ENCODE assay signal across 11 cellular contexts in genomic region chr2:128594273-128594910, GRCh38.
"Had no signal": no experiment of that assay in that cellular context is flagged by ENCODE, and none has a peak within 500 bp of the region (broad histone marks: within the 10 kb centered on the region; RNA-seq: fewer than 3 reads in every experiment).

No MANE protein-coding gene starts in this region.

- H3K4me3 Mint-ChIP-seq: activated naive CD8-positive, alpha-beta T cell treated with anti-CD3 and anti-CD28 coated beads, Interleukin-2, amount 50 U/mL, for 24 hours; immature natural killer cell had no signal

- H3K36me3 Mint-ChIP-seq: immature natural killer cell had no signal

- H3K27me3 Mint-ChIP-seq: activated naive CD8-positive, alpha-beta T cell treated with anti-CD3 and anti-CD28 coated beads, Interleukin-2, amount 50 U/mL, for 24 hours had no signal

- H3K36me3 ChIP-seq: upper lobe of right lung had no signal

- H3K4me3 ChIP-seq: upper lobe of right lung had no signal

- H3K9me3 ChIP-seq: upper lobe of right lung had no signal

- H3K4me1 ChIP-seq: upper lobe of right lung had no signal

- FAIRE-seq: astrocyte, endometrium had no signal

- H3K9me3 Mint-ChIP-seq: activated naive CD8-positive, alpha-beta T cell treated with anti-CD3 and anti-CD28 coated beads, Interleukin-2, amount 50 U/mL, for 24 hours; immature natural killer cell had no signal

- ATAC-seq: activated naive CD8-positive, alpha-beta T cell treated with anti-CD3 and anti-CD28 coated beads, Interleukin-2, amount 50 U/mL, for 24 hours; esophagus mucosa; upper lobe of right lung had no signal

- H3K27ac ChIP-seq: upper lobe of right lung had no signal

- H3K4me1 Mint-ChIP-seq: activated naive CD8-positive, alpha-beta T cell treated with anti-CD3 and anti-CD28 coated beads, Interleukin-2, amount 50 U/mL, for 24 hours; immature natural killer cell had no signal

- H3K27ac Mint-ChIP-seq: activated naive CD8-positive, alpha-beta T cell treated with anti-CD3 and anti-CD28 coated beads, Interleukin-2, amount 50 U/mL, for 24 hours; immature natural killer cell had no signal

- H3K27me3 ChIP-seq: upper lobe of right lung had no signal

- DNase-seq: activated naive CD4-positive, alpha-beta T cell; activated naive CD8-positive, alpha-beta T cell treated with anti-CD3 and anti-CD28 coated beads, Interleukin-2, amount 50 U/mL, for 24 hours; immature natural killer cell; stimulated activated CD4-positive, alpha-beta T cell treated with anti-CD3 and anti-CD28 coated beads, Interleukin-12 subunit alpha, Interleukin-12 subunit beta, amount 100 ng/mL, for 4 hours; stimulated activated CD4-positive, alpha-beta T cell treated with anti-CD3 and anti-CD28 coated beads, Interleukin-2, amount 100 ng/mL, for 48 hours; stimulated activated naive CD4-positive, alpha-beta T cell treated with Interleukin-2 at 50 U/mL for 16 hours; T-helper 2 cell; upper lobe of right lung had no signal
